Comparison of ENCODE assay signal across 1 cellular context in the genomic region with DNA sequence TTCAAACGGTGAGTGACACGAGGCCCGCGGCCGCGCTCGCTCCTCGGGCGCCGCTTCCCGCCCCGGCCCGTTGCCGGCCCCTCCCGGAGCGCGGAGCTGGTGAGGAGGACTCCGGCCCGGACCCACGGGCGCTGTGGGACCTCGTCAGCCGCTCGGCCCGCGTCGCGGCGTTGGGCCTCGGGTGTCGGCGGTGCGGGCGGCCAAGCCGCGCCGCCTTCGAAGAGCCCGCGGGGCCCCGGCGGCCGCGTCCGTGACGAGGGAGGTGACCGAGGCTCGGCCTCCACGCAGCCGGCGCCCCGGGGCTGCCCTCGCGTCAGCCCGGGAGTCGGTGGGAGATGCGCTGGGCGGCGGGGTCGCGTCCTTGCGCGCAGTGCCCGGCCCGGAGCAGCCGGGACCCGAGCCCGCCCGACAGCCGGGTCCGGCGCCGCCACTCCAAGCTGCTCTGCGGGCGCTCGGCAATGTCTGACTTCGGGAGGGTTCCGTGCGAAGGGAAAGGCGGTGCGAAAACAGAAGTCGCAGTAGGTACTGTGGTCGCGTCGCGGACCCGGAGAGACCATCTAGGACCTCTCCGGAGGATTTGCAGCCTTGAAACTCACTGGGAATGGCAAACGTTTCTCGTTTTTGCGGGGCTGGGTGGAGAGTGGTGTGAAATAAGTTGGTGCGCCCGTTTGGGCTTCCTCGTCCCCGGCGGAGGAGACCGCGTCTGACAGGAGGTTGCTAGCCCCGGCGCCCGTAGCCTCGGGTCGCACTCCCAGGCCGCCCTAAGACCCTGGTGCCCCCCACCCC.
TF ChIP-seq lines count a peak whose summit lies in the region.

No MANE protein-coding gene starts in this region.

TF ChIP-seq in K562, 482 proteins besides CTCF, POLR2A, EP300 and RAD21 (continued from another document and continues in another):
- TF ChIP-seq FOXO4 (CRISPR knock-in tag; IDR thresholded peaks at IDR 0.05) = no peak
- TF ChIP-seq CAMTA2 (CRISPR knock-in tag; conservative IDR thresholded peaks at IDR 0.05) = no peak
- TF ChIP-seq, protein P1, sequence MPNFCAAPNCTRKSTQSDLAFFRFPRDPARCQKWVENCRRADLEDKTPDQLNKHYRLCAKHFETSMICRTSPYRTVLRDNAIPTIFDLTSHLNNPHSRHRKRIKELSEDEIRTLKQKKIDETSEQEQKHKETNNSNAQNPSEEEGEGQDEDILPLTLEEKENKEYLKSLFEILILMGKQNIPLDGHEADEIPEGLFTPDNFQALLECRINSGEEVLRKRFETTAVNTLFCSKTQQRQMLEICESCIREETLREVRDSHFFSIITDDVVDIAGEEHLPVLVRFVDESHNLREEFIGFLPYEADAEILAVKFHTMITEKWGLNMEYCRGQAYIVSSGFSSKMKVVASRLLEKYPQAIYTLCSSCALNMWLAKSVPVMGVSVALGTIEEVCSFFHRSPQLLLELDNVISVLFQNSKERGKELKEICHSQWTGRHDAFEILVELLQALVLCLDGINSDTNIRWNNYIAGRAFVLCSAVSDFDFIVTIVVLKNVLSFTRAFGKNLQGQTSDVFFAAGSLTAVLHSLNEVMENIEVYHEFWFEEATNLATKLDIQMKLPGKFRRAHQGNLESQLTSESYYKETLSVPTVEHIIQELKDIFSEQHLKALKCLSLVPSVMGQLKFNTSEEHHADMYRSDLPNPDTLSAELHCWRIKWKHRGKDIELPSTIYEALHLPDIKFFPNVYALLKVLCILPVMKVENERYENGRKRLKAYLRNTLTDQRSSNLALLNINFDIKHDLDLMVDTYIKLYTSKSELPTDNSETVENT (CRISPR knock-in tag; IDR thresholded peaks at IDR 0.05) = no peak
- no peak for TF ChIP-seq LCOR (CRISPR knock-in tag; IDR thresholded peaks at IDR 0.05)
- TF ChIP-seq, protein P2, sequence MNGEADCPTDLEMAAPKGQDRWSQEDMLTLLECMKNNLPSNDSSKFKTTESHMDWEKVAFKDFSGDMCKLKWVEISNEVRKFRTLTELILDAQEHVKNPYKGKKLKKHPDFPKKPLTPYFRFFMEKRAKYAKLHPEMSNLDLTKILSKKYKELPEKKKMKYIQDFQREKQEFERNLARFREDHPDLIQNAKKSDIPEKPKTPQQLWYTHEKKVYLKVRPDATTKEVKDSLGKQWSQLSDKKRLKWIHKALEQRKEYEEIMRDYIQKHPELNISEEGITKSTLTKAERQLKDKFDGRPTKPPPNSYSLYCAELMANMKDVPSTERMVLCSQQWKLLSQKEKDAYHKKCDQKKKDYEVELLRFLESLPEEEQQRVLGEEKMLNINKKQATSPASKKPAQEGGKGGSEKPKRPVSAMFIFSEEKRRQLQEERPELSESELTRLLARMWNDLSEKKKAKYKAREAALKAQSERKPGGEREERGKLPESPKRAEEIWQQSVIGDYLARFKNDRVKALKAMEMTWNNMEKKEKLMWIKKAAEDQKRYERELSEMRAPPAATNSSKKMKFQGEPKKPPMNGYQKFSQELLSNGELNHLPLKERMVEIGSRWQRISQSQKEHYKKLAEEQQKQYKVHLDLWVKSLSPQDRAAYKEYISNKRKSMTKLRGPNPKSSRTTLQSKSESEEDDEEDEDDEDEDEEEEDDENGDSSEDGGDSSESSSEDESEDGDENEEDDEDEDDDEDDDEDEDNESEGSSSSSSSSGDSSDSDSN (IDR thresholded peaks at IDR 0.05; ENCODE audit: borderline replicate concordance in 1 of 2, low read depth in 2 of 2, low read length in 2 of 2) = peak; percentile 76 to 79; a peak in 3 of 4 replicates
- TF ChIP-seq, protein P3, sequence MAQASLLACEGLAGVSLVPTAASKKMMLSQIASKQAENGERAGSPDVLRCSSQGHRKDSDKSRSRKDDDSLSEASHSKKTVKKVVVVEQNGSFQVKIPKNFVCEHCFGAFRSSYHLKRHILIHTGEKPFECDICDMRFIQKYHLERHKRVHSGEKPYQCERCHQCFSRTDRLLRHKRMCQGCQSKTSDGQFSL (CRISPR knock-in tag; IDR thresholded peaks at IDR 0.05) = no peak
- TF ChIP-seq, protein P3 (tag; IDR thresholded peaks at IDR 0.05) = peak in 1 of 2 experiments; percentile 52; a peak in 1 of 4 replicates
- TF ChIP-seq MAFF (IDR thresholded peaks at IDR 0.05; ENCODE audit: low read length) = no peak
- no peak for TF ChIP-seq ZNF445 (CRISPR knock-in tag; IDR thresholded peaks at IDR 0.05; ENCODE audit: low read depth)
- TF ChIP-seq PRPF4 (IDR thresholded peaks at IDR 0.05; ENCODE audit: insufficient read depth, low read depth, low read length, poor library complexity, severe bottlenecking) = no peak
- TF ChIP-seq ZNF184 (CRISPR knock-in tag; IDR thresholded peaks at IDR 0.05) = no peak
- TF ChIP-seq OTX1 (CRISPR knock-in tag; IDR thresholded peaks at IDR 0.05) = no peak
- TF ChIP-seq FIP1L1 (IDR thresholded peaks at IDR 0.05; ENCODE audit: low read depth, low read length, poor library complexity, severe bottlenecking) = peak; percentile 35
- TF ChIP-seq, protein P4, sequence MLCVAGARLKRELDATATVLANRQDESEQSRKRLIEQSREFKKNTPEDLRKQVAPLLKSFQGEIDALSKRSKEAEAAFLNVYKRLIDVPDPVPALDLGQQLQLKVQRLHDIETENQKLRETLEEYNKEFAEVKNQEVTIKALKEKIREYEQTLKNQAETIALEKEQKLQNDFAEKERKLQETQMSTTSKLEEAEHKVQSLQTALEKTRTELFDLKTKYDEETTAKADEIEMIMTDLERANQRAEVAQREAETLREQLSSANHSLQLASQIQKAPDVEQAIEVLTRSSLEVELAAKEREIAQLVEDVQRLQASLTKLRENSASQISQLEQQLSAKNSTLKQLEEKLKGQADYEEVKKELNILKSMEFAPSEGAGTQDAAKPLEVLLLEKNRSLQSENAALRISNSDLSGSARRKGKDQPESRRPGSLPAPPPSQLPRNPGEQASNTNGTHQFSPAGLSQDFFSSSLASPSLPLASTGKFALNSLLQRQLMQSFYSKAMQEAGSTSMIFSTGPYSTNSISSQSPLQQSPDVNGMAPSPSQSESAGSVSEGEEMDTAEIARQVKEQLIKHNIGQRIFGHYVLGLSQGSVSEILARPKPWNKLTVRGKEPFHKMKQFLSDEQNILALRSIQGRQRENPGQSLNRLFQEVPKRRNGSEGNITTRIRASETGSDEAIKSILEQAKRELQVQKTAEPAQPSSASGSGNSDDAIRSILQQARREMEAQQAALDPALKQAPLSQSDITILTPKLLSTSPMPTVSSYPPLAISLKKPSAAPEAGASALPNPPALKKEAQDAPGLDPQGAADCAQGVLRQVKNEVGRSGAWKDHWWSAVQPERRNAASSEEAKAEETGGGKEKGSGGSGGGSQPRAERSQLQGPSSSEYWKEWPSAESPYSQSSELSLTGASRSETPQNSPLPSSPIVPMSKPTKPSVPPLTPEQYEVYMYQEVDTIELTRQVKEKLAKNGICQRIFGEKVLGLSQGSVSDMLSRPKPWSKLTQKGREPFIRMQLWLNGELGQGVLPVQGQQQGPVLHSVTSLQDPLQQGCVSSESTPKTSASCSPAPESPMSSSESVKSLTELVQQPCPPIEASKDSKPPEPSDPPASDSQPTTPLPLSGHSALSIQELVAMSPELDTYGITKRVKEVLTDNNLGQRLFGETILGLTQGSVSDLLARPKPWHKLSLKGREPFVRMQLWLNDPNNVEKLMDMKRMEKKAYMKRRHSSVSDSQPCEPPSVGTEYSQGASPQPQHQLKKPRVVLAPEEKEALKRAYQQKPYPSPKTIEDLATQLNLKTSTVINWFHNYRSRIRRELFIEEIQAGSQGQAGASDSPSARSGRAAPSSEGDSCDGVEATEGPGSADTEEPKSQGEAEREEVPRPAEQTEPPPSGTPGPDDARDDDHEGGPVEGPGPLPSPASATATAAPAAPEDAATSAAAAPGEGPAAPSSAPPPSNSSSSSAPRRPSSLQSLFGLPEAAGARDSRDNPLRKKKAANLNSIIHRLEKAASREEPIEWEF (CRISPR knock-in tag; IDR thresholded peaks at IDR 0.05) = no peak
- peak; percentile 5; the same call in 1 of the 2 replicates for TF ChIP-seq ZNF282 (CRISPR knock-in tag; IDR thresholded peaks at IDR 0.05)
- no peak for TF ChIP-seq ZNF699 (CRISPR knock-in tag; IDR thresholded peaks at IDR 0.05; ENCODE audit: insufficient replicate concordance)
- 0 out of 2 replicates have a peak, but pooled peaks have one; percentile 54 for TF ChIP-seq ARID3B (CRISPR knock-in tag; IDR thresholded peaks at IDR 0.05; ENCODE audit: borderline replicate concordance)
- TF ChIP-seq, protein P5, sequence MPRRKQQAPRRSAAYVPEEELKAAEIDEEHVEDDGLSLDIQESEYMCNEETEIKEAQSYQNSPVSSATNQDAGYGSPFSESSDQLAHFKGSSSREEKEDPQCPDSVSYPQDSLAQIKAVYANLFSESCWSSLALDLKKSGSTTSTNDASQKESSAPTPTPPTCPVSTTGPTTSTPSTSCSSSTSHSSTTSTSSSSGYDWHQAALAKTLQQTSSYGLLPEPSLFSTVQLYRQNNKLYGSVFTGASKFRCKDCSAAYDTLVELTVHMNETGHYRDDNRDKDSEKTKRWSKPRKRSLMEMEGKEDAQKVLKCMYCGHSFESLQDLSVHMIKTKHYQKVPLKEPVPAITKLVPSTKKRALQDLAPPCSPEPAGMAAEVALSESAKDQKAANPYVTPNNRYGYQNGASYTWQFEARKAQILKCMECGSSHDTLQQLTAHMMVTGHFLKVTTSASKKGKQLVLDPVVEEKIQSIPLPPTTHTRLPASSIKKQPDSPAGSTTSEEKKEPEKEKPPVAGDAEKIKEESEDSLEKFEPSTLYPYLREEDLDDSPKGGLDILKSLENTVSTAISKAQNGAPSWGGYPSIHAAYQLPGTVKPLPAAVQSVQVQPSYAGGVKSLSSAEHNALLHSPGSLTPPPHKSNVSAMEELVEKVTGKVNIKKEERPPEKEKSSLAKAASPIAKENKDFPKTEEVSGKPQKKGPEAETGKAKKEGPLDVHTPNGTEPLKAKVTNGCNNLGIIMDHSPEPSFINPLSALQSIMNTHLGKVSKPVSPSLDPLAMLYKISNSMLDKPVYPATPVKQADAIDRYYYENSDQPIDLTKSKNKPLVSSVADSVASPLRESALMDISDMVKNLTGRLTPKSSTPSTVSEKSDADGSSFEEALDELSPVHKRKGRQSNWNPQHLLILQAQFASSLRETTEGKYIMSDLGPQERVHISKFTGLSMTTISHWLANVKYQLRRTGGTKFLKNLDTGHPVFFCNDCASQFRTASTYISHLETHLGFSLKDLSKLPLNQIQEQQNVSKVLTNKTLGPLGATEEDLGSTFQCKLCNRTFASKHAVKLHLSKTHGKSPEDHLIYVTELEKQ (CRISPR knock-in tag; IDR thresholded peaks at IDR 0.05) = no peak
- TF ChIP-seq CHD1 (IDR thresholded peaks at IDR 0.05; ENCODE audit: low read length) = peak; percentile 93
- no peak for TF ChIP-seq AFF1 (IDR thresholded peaks at IDR 0.05; ENCODE audit: low read depth in 1 of 2, partially characterized antibody in 2 of 2)
- no peak for TF ChIP-seq SRSF3 (IDR thresholded peaks at IDR 0.05; ENCODE audit: insufficient read depth, low read length)
- TF ChIP-seq MLLT1 (IDR thresholded peaks at IDR 0.05) = peak; percentile 86 to 93; a peak in 3 of 4 replicates
- no peak for TF ChIP-seq ZNF124 (CRISPR knock-in tag; IDR thresholded peaks at IDR 0.05)
- TF ChIP-seq KDM1A (IDR thresholded peaks at IDR 0.05) = no peak
